8 cellular contexts compared by ENCODE assay signal in the genomic region with DNA sequence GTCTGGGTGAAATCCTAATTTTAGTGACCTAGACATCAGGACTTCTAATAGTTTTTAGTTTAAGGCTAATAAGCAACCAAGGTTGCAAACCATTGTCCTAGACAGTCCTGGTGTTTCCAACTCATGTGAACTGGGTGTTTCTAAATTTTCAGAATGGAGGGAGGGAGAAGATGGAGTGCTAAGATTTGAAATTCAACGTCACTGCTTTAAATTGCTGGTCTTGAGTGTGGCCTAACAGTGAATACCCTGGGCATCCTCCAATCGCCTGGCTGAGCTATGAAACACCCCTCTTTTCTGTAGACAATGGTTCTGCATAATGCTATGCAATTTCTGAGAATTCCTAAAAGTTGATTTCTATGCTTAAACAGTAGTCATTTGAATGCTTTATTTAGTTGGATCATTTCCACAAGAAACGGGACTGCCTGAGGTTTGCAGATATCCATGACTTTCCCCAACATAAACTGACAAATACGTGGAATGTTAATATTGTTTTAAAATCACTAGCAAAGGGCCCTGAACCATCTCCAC. TPM values are rescaled to one million over a fixed set of nuclear protein-coding genes. Genes with fewer than 3 reads are reported as not detected.
DNase-seq lines count a peak whose midpoint lies in the region; ATAC-seq and TF ChIP-seq lines count a peak whose summit lies in the region.

No MANE protein-coding gene starts in this region.

- H3K36me3 ChIP-seq in BJ (ENCODE audit: control insufficient read depth, insufficient read depth, low read length), result no peaks in the 10 kb centered on the region
- no peaks in the 10 kb centered on the region for H3K36me3 ChIP-seq in KMS-11 (ENCODE audit: insufficient read depth)
- no peaks in the 10 kb centered on the region for H3K36me3 ChIP-seq in gastroesophageal sphincter

- 0% methylated on average over 4 of the region's 4 CpGs for WGBS in gastroesophageal sphincter (ENCODE audit: low coverage in 1 of 2), 2 donors

- intact Hi-C loops in activated B cell treated with CpG ODN at 0.5 μM for 24 hours (cut with micrococcal nuclease), result loop anchor here (2.0 to 10.0 kb wide), 5 partner anchors 242 to 1997 kb away; a partner anchor contains a TSS

- H2AFZ ChIP-seq in KMS-11 (ENCODE audit: low read depth), result no peak overlapping the region

- ATAC-seq in GM18909 (IDR thresholded peaks at IDR 0.05; ENCODE audit: poor library complexity, unreplicated experiment) (peak; percentile 35), activated B cell treated with CpG ODN at 0.5 μM for 24 hours (ENCODE audit: low read depth) (no peak), gastroesophageal sphincter (no peak)

- H3K9me3 ChIP-seq in gastroesophageal sphincter, result no peaks in the 10 kb centered on the region

- peak overlapping the region; percentile 47; the same call in 1 of the 2 replicates for H3K9ac ChIP-seq in KMS-11

- H3K27me3 Mint-ChIP-seq in activated B cell treated with CpG ODN at 0.5 μM for 24 hours (no peaks in the 10 kb centered on the region), osteocyte (ENCODE audit: unreplicated experiment) (no peaks in the 10 kb centered on the region)

- H3K4me3 Mint-ChIP-seq in activated B cell treated with CpG ODN at 0.5 μM for 24 hours (peak overlapping the region; percentile 95), osteocyte (ENCODE audit: unreplicated experiment) (peak overlapping the region; percentile 96)

- H3K27ac ChIP-seq in KMS-11 (peak overlapping the region; percentile 46; the same call in 1 of the 2 replicates), gastroesophageal sphincter (peak overlapping the region; percentile 92 to 99 (median 98))

- H3K4me3 ChIP-seq in BJ (ENCODE audit: low read depth, low read length) (peak overlapping the region; percentile 83), KMS-11 (IDR thresholded peaks at IDR 0.05; ENCODE audit: insufficient read depth, low read depth, low read length) (peak overlapping the region; percentile 58), gastroesophageal sphincter (peak overlapping the region; percentile 80 to 99)

- no peaks in the 10 kb centered on the region for H3K9me3 Mint-ChIP-seq in activated B cell treated with CpG ODN at 0.5 μM for 24 hours
- H3K9me3 Mint-ChIP-seq in osteocyte (ENCODE audit: unreplicated experiment), result no peaks in the 10 kb centered on the region

- H3K36me3 Mint-ChIP-seq in activated B cell treated with CpG ODN at 0.5 μM for 24 hours (ENCODE audit: low read depth) (peaks cover 5% of the 10 kb centered on the region), osteocyte (ENCODE audit: unreplicated experiment) (no peaks in the 10 kb centered on the region)

- no peak for TF ChIP-seq EP300 in gastroesophageal sphincter (IDR thresholded peaks at IDR 0.05)

- no peaks in the 10 kb centered on the region for H4K20me1 ChIP-seq in KMS-11 (ENCODE audit: insufficient read depth)

- peak overlapping the region; percentile 87 for H3K4me2 ChIP-seq in KMS-11

- peak overlapping the region; percentile 91 for H3K27ac Mint-ChIP-seq in activated B cell treated with CpG ODN at 0.5 μM for 24 hours
- peak overlapping the region; percentile 97 for H3K27ac Mint-ChIP-seq in osteocyte (ENCODE audit: unreplicated experiment)

- no peak for TF ChIP-seq POLR2A in gastroesophageal sphincter (IDR thresholded peaks at IDR 0.05)

- H3K27me3 ChIP-seq in BJ (ENCODE audit: control insufficient read depth, insufficient read depth, low read length), result no peaks in the 10 kb centered on the region
- H3K27me3 ChIP-seq in KMS-11 (ENCODE audit: insufficient read depth, low read depth), result no peaks in the 10 kb centered on the region
- no peaks in the 10 kb centered on the region for H3K27me3 ChIP-seq in gastroesophageal sphincter

- H3K4me1 ChIP-seq in KMS-11 (ENCODE audit: low read depth, poor library complexity, severe bottlenecking) (peaks cover 34% of the 10 kb centered on the region), gastroesophageal sphincter (peaks cover 12 to 78% (median 14%) of the 10 kb centered on the region in 3 donors)

- no peak for TF ChIP-seq CTCF in BJ (IDR thresholded peaks at IDR 0.05; ENCODE audit: insufficient read depth, low read depth, low read length)
- TF ChIP-seq CTCF in KMS-11 (conservative IDR thresholded peaks at IDR 0.05; ENCODE audit: low read depth, low read length), result no peak
- TF ChIP-seq CTCF in activated B cell treated with CpG ODN at 0.5 μM for 24 hours (IDR thresholded peaks at IDR 0.05), result no peak
- TF ChIP-seq CTCF in gastroesophageal sphincter (IDR thresholded peaks at IDR 0.05), result no peak
- TF ChIP-seq CTCF in osteocyte (IDR thresholded peaks at IDR 0.05), result no peak

- DNase-seq in BJ (ENCODE audit: low read depth) (no peak), activated B cell treated with CpG ODN at 0.5 μM for 24 hours (no peak), osteocyte (ENCODE audit: extremely low spot score, unreplicated experiment) (no peak), activated gamma-delta T cell treated with Interleukin-2 at 50 U/mL for 16 hours (no peak), HEK293T (ENCODE audit: extremely low spot score) (no peak)

- CTCF ChIA-PET in BJ (lab: Yijun Ruan, JAX), result interaction anchor here (0.5 to 1.0 kb wide), 4 partner anchors 18 to 174 kb away, joined by 3 to 4 read pairs (median 3); a partner anchor contains a TSS
- CTCF ChIA-PET in activated B cell treated with CpG ODN at 0.5 μM for 24 hours (lab: Charles Lee), result interaction anchor here (1.2 to 1.8 kb wide), 2 partner anchors 197 to 615 kb away, joined by 3 to 4 read pairs; no protein-coding TSS in a partner anchor
- CTCF ChIA-PET in HEK293T (lab: Yijun Ruan, JAX), result interaction anchor here (1.1 kb wide), 1 partner anchor 454 kb away, joined by 3 read pairs; no protein-coding TSS in a partner anchor

- H3K4me1 Mint-ChIP-seq in activated B cell treated with CpG ODN at 0.5 μM for 24 hours (peaks cover 54% of the 10 kb centered on the region), osteocyte (ENCODE audit: unreplicated experiment) (peaks cover 67% of the 10 kb centered on the region)

- H3K79me2 ChIP-seq in KMS-11 (ENCODE audit: insufficient read depth, low read depth), result peaks cover 38% of the 10 kb centered on the region

- POLR2A ChIA-PET in BJ (lab: Charles Lee) (no interaction called here), activated B cell treated with CpG ODN at 0.5 μM for 24 hours (lab: Charles Lee) (interaction anchor here (0.5 to 3.1 kb wide), 7 partner anchors 22 to 1423 kb away, joined by 3 to 14 read pairs (median 4); a partner anchor contains a TSS), HEK293T (lab: Yijun Ruan, JAX) (interaction anchor here (0.7 to 5.1 kb wide), 6 partner anchors 9 to 647 kb away, joined by 3 to 36 read pairs (median 4); a partner anchor contains a TSS)

TF ChIP-seq in HEK293T, 16 proteins besides CTCF, POLR2A, EP300 and RAD21:
- TF ChIP-seq TARDBP (IDR thresholded peaks at IDR 0.05), result no peak
- no peak for TF ChIP-seq ELF4 (IDR thresholded peaks at IDR 0.05)
- TF ChIP-seq LEF1 (IDR thresholded peaks at IDR 0.05; ENCODE audit: borderline replicate concordance), result no peak
- TF ChIP-seq SP1 (IDR thresholded peaks at IDR 0.05), result no peak
- no peak for TF ChIP-seq CTBP1 (IDR thresholded peaks at IDR 0.05; ENCODE audit: borderline replicate concordance)
- TF ChIP-seq ARNT (IDR thresholded peaks at IDR 0.05), result no peak
- no peak for TF ChIP-seq NFRKB (IDR thresholded peaks at IDR 0.05)
- no peak for TF ChIP-seq FOXK2 (IDR thresholded peaks at IDR 0.05)
- TF ChIP-seq FOXA1 (IDR thresholded peaks at IDR 0.05), result no peak
- TF ChIP-seq FOXM1 (IDR thresholded peaks at IDR 0.05; ENCODE audit: borderline replicate concordance), result no peak
- no peak for TF ChIP-seq SUZ12 (IDR thresholded peaks at IDR 0.05)
- TF ChIP-seq HDGF (IDR thresholded peaks at IDR 0.05; ENCODE audit: borderline replicate concordance), result no peak
- TF ChIP-seq BHLHE40 (IDR thresholded peaks at IDR 0.05; ENCODE audit: borderline replicate concordance), result no peak
- TF ChIP-seq L3MBTL2 (conservative IDR thresholded peaks at IDR 0.05), result no peak; the same call in 1 of the 2 replicates
- TF ChIP-seq, protein P1, sequence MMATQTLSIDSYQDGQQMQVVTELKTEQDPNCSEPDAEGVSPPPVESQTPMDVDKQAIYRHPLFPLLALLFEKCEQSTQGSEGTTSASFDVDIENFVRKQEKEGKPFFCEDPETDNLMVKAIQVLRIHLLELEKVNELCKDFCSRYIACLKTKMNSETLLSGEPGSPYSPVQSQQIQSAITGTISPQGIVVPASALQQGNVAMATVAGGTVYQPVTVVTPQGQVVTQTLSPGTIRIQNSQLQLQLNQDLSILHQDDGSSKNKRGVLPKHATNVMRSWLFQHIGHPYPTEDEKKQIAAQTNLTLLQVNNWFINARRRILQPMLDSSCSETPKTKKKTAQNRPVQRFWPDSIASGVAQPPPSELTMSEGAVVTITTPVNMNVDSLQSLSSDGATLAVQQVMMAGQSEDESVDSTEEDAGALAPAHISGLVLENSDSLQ (IDR thresholded peaks at IDR 0.05), result no peak

RNA-seq across cellular contexts. Expression of a gene that starts 1.2 kb away (rescaled TPM):
- polyA plus RNA-seq in BJ (2011; rRNA removed), result 20.5 and 43.8 TPM in 2 replicates
- polyA minus RNA-seq in BJ (2011; rRNA and poly(A)+ RNA removed), result 35.1 and 38.2 TPM in 2 replicates
- total RNA-seq in activated B cell treated with CpG ODN at 0.5 μM for 24 hours (29.9 and 32.1 TPM in 2 replicates), gastroesophageal sphincter (100 to 1,000 TPM in 3 of 4 donors, 10 to 100 TPM in 1; 95.9 to 191 (median 159) TPM), osteocyte (54.0 and 54.9 TPM in 2 replicates)

RNA-seq across cellular contexts. Expression of a gene that starts 27.7 kb away (rescaled TPM):
- polyA plus RNA-seq in BJ (2011; rRNA removed), result 19.5 and 29.0 TPM in 2 replicates
- polyA minus RNA-seq in BJ (2011; rRNA and poly(A)+ RNA removed), result 2.6 and 3.9 TPM in 2 replicates
- total RNA-seq in activated B cell treated with CpG ODN at 0.5 μM for 24 hours (9.1 and 11.3 TPM in 2 replicates), gastroesophageal sphincter (10 to 100 TPM; 54.1 to 97.4 (median 72.7) TPM), osteocyte (43.8 and 45.0 TPM in 2 replicates)

RNA-seq across cellular contexts. Expression of a gene that starts 48.9 kb away (rescaled TPM):
- polyA plus RNA-seq in BJ (2011; rRNA removed), result 38.5 and 39.1 TPM in 2 replicates
- polyA minus RNA-seq in BJ (2011; rRNA and poly(A)+ RNA removed), result 3.3 and 5.8 TPM in 2 replicates
- total RNA-seq in activated B cell treated with CpG ODN at 0.5 μM for 24 hours (0.49 TPM in 1 of 2 replicates, not detected in the other), gastroesophageal sphincter (1 to 10 TPM in 3 of 4 donors, under 1 TPM in 1; 0.62 to 9.3 (median 3.3) TPM), osteocyte (0.26 and 0.54 TPM in 2 replicates)
